9 cellular contexts compared by ENCODE assay signal in genomic region chr2:14634885-14635871, GRCh38.
DNase-seq lines count a peak whose midpoint lies in the region; TF ChIP-seq lines count a peak whose summit lies in the region.
"Had no signal": no experiment of that assay in that cellular context is flagged by ENCODE, and none has a peak within 500 bp of the region (broad histone marks: within the 10 kb centered on the region; RNA-seq: fewer than 3 reads in every experiment).

No MANE protein-coding gene starts in this region.

- CTCF ChIA-PET in RWPE1 (lab: Yijun Ruan, JAX) = interaction anchor here (0.5 to 2.0 kb wide), 19 partner anchors 14 to 446 kb away, joined by 3 to 8 read pairs (median 4); no protein-coding TSS in a partner anchor

- peak overlapping the region; percentile 62 for H3K9ac ChIP-seq in mucosa of stomach (ENCODE audit: low read length)

- peak overlapping the region; percentile 82 for H3K27ac ChIP-seq in RWPE1

- peak; percentile 67 for DNase-seq in AG10803 (ENCODE audit: low read depth)
- DNase-seq in HK-2 (ENCODE audit: unreplicated experiment) = peak; percentile 39
- DNase-seq in RWPE1 (ENCODE audit: low spot score) = peak; percentile 82
- peak; percentile 35 for DNase-seq in fibroblast of gingiva (ENCODE audit: low read depth)
- DNase-seq in activated gamma-delta T cell (lab: John Stamatoyannopoulos, UW) = no peak
- no peak for DNase-seq in stimulated activated naive CD4-positive, alpha-beta T cell (lab: John Stamatoyannopoulos, UW)
- no peak for DNase-seq in activated effector memory CD4-positive, alpha-beta T cell treated with Interleukin-2 at 50 U/mL for 16 hours

- peak; percentile 14; the same call in 1 of the 2 replicates for TF ChIP-seq CTCF in AG10803 (conservative IDR thresholded peaks at IDR 0.05; ENCODE audit: low read length)
- TF ChIP-seq CTCF in RWPE1 (conservative IDR thresholded peaks at IDR 0.05; ENCODE audit: low read depth) = no peak; the same call in 1 of the 2 replicates

- POLR2A ChIA-PET in RWPE1 (lab: Yijun Ruan, JAX; ENCODE audit: low non-redundant PET) = no interaction called here

- H3K27me3 ChIP-seq in mucosa of stomach (ENCODE audit: control insufficient read depth, insufficient read depth, low read length) = peaks cover 10% of the 10 kb centered on the region

- H3K9me3 ChIP-seq in mucosa of stomach (ENCODE audit: control insufficient read depth, low read length) = no peaks in the 10 kb centered on the region

- peaks cover 23% of the 10 kb centered on the region for H3K4me1 ChIP-seq in mucosa of stomach (ENCODE audit: control insufficient read depth, insufficient read depth, low read length)

- H3K4me3 ChIP-seq in AG10803 (ENCODE audit: low read length) = peak overlapping the region; percentile 73
- peak overlapping the region; percentile 68 for H3K4me3 ChIP-seq in mucosa of stomach (ENCODE audit: low read length)
- H3K4me3 ChIP-seq: GM12878 had no signal

- no peaks in the 10 kb centered on the region for H3K36me3 ChIP-seq in mucosa of stomach (ENCODE audit: control insufficient read depth, insufficient read depth, low read length)

Comparison
In these comparisons a context has a peak if more than half of its experiments do, and no peak if none do; other contexts are left out.
1. DNase-seq: peak in AG10803 (single experiment), HK-2 (single experiment), RWPE1 (single experiment) and fibroblast of gingiva (single experiment); none in activated gamma-delta T cell (single experiment), stimulated activated naive CD4-positive, alpha-beta T cell (0 of 6) and activated effector memory CD4-positive, alpha-beta T cell treated with Interleukin-2 at 50 U/mL for 16 hours (single experiment).